Comparison of ENCODE assay signal across 1 cellular context in genomic region chr19:6753178-6754031, GRCh38.
A peak's percentile ranks its signal among the peaks of the same experiment; 100 is the strongest.
TF ChIP-seq lines count a peak whose summit lies in the region.

No MANE protein-coding gene starts in this region.

TF ChIP-seq in HepG2, 621 proteins besides CTCF, POLR2A, EP300 and RAD21 (continued from another document and continues in another):
- peak; percentile 65; the same call in 1 of the 2 replicates for TF ChIP-seq ZBTB33 (CRISPR knock-in tag; IDR thresholded peaks at IDR 0.05)
- peak; percentile 90 for TF ChIP-seq HNF1B (CRISPR knock-in tag; IDR thresholded peaks at IDR 0.05)
- TF ChIP-seq ARID3A (IDR thresholded peaks at IDR 0.05; ENCODE audit: low read depth, low read length): no peak
- peak; percentile 68; the same call in 1 of the 2 replicates for TF ChIP-seq RFXAP (CRISPR knock-in tag; IDR thresholded peaks at IDR 0.05; ENCODE audit: borderline replicate concordance)
- TF ChIP-seq ZNF691 (CRISPR knock-in tag; IDR thresholded peaks at IDR 0.05; ENCODE audit: borderline replicate concordance, low read depth): peak; percentile 92
- no peak; the same call in 1 of the 2 replicates for TF ChIP-seq ZSCAN29 (CRISPR knock-in tag; conservative IDR thresholded peaks at IDR 0.05)
- TF ChIP-seq AHDC1 (CRISPR knock-in tag; IDR thresholded peaks at IDR 0.05; ENCODE audit: borderline replicate concordance): no peak
- TF ChIP-seq JARID2 (CRISPR knock-in tag; IDR thresholded peaks at IDR 0.05; ENCODE audit: insufficient replicate concordance): peak; percentile 67
- TF ChIP-seq FOXK2 (IDR thresholded peaks at IDR 0.05): no peak; the same call in 1 of the 2 replicates
- peak; percentile 79 for TF ChIP-seq ZNF274 (CRISPR knock-in tag; IDR thresholded peaks at IDR 0.05)
- TF ChIP-seq ZNF512B (CRISPR knock-in tag; IDR thresholded peaks at IDR 0.05; ENCODE audit: borderline replicate concordance): peak; percentile 69; the same call in 1 of the 2 replicates
- 0 out of 2 replicates have a peak, but pooled peaks have one; percentile 66 for TF ChIP-seq ZNF775 (CRISPR knock-in tag; IDR thresholded peaks at IDR 0.05; ENCODE audit: borderline replicate concordance)
- no peak for TF ChIP-seq ZNF615 (CRISPR knock-in tag; IDR thresholded peaks at IDR 0.05; ENCODE audit: borderline replicate concordance)
- TF ChIP-seq ZNF761 (CRISPR knock-in tag; conservative IDR thresholded peaks at IDR 0.05): peak; percentile 81; the same call in 1 of the 2 replicates
- TF ChIP-seq ZFP41 (CRISPR knock-in tag; IDR thresholded peaks at IDR 0.05; ENCODE audit: borderline replicate concordance): no peak
- no peak for TF ChIP-seq NFKBIZ (CRISPR knock-in tag; IDR thresholded peaks at IDR 0.05)
- no peak for TF ChIP-seq KDM5B (CRISPR knock-in tag; IDR thresholded peaks at IDR 0.05; ENCODE audit: borderline replicate concordance)
- TF ChIP-seq GABPA (IDR thresholded peaks at IDR 0.05; ENCODE audit: low read depth, low read length): no peak
- peak; percentile 48 for TF ChIP-seq GABPA (CRISPR knock-in tag; IDR thresholded peaks at IDR 0.05; ENCODE audit: low read depth)
- peak; percentile 81; the same call in 1 of the 2 replicates for TF ChIP-seq ZNF101 (CRISPR knock-in tag; IDR thresholded peaks at IDR 0.05; ENCODE audit: borderline replicate concordance, low read depth)
- no peak for TF ChIP-seq ZNF569 (CRISPR knock-in tag; IDR thresholded peaks at IDR 0.05; ENCODE audit: borderline replicate concordance)
- TF ChIP-seq ZNF362 (CRISPR knock-in tag; IDR thresholded peaks at IDR 0.05; ENCODE audit: borderline replicate concordance): 0 out of 2 replicates have a peak, but pooled peaks have one; percentile 11
- no peak for TF ChIP-seq FUBP1 (CRISPR knock-in tag; IDR thresholded peaks at IDR 0.05; ENCODE audit: borderline replicate concordance)
- TF ChIP-seq ZNF343 (CRISPR knock-in tag; IDR thresholded peaks at IDR 0.05): peak; percentile 10; the same call in 1 of the 2 replicates
- TF ChIP-seq ZNF354B (CRISPR knock-in tag; IDR thresholded peaks at IDR 0.05): no peak
- no peak; the same call in 1 of the 2 replicates for TF ChIP-seq NR2F6 (IDR thresholded peaks at IDR 0.05)
- TF ChIP-seq NR2F6 (CRISPR knock-in tag; IDR thresholded peaks at IDR 0.05): peak; percentile 88
- TF ChIP-seq SOX13 (IDR thresholded peaks at IDR 0.05): no peak
- peak in 1 of 2 experiments; percentile 57; a peak in 2 of 4 replicates for TF ChIP-seq SOX13 (CRISPR knock-in tag; conservative IDR thresholded peaks at IDR 0.05 in 1 of 2, IDR thresholded peaks at IDR 0.05 in 1 of 2)
- 0 out of 2 replicates have a peak, but pooled peaks have one; percentile 74 for TF ChIP-seq DMTF1 (CRISPR knock-in tag; IDR thresholded peaks at IDR 0.05)
- TF ChIP-seq HOXA9 (CRISPR knock-in tag; IDR thresholded peaks at IDR 0.05; ENCODE audit: borderline replicate concordance): no peak
- TF ChIP-seq ONECUT2 (CRISPR knock-in tag; IDR thresholded peaks at IDR 0.05): no peak; the same call in 1 of the 2 replicates
- TF ChIP-seq SPEN (CRISPR knock-in tag; IDR thresholded peaks at IDR 0.05; ENCODE audit: low read depth): no peak; the same call in 1 of the 2 replicates
- TF ChIP-seq RBM22 (optimal IDR thresholded peaks at IDR 0.05; ENCODE audit: low read length): no peak
- no peak for TF ChIP-seq HOXA7 (CRISPR knock-in tag; IDR thresholded peaks at IDR 0.05)
- 0 out of 2 replicates have a peak, but pooled peaks have one; percentile 39 for TF ChIP-seq ZNF180 (CRISPR knock-in tag; IDR thresholded peaks at IDR 0.05; ENCODE audit: borderline replicate concordance, low read depth)
